1 cellular context compared by ENCODE assay signal in the genomic region with DNA sequence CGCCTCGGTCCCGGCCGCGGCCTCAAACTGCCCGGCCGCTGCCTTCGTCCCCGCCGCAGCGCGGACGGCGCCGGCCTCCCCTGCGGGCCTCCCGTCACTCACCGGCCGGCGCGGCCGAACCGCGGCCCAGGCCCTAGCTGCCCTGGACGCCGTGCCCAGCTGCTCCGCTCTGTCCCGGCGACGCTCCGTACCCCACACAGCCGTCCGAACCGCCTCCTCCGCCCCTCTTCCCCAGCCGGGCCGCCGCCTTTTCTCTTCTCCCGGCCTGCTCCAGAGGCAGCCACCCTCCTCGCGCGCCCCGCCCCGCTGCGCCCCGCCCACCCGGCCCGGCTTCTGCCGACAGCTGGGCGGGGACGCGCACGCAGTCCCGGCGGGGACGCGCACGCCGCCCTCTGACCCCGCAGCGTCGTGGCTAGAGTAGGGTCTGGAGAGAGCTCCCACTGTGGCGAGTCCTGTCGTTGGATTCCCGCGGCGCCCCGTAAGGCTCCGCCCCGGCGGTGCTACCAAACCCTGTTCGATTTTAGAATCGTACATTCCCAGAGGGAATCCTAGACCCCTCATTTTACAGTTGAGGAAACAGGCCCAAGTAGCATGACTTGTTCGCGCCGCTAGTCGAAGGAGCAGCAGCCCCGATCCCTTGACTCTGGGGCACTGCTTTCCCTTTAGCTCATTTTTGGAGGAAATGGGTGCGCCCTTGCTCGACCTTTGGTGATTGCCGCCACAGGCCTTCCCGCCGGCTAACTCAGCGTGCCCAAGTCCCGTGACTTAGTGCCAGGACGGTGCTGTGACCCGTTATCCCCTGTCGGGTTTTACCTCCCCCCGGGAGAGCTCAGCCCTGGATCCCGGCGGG.
TF ChIP-seq lines count a peak whose summit lies in the region.

A gene with protein sequence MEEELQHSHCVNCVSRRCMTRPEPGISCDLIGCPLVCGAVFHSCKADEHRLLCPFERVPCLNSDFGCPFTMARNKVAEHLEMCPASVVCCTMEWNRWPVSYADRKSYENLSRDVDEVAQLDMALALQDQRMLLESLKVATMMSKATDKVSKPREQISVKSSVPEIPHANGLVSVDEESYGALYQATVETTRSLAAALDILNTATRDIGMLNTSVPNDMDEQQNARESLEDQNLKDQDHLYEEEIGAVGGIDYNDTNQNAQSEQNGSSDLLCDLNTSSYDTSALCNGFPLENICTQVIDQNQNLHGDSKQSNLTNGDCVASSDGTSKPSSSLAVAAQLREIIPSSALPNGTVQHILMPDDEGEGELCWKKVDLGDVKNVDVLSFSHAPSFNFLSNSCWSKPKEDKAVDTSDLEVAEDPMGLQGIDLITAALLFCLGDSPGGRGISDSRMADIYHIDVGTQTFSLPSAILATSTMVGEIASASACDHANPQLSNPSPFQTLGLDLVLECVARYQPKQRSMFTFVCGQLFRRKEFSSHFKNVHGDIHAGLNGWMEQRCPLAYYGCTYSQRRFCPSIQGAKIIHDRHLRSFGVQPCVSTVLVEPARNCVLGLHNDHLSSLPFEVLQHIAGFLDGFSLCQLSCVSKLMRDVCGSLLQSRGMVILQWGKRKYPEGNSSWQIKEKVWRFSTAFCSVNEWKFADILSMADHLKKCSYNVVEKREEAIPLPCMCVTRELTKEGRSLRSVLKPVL (minus strand): TSS at position 295 of the 850 bp plus-strand sequence. CDS start 8,390 bp downstream, outside the sequence.

TF ChIP-seq in K562, 482 proteins besides CTCF, POLR2A, EP300 and RAD21 (continued from another document and continues in another):
- TF ChIP-seq, protein P1, sequence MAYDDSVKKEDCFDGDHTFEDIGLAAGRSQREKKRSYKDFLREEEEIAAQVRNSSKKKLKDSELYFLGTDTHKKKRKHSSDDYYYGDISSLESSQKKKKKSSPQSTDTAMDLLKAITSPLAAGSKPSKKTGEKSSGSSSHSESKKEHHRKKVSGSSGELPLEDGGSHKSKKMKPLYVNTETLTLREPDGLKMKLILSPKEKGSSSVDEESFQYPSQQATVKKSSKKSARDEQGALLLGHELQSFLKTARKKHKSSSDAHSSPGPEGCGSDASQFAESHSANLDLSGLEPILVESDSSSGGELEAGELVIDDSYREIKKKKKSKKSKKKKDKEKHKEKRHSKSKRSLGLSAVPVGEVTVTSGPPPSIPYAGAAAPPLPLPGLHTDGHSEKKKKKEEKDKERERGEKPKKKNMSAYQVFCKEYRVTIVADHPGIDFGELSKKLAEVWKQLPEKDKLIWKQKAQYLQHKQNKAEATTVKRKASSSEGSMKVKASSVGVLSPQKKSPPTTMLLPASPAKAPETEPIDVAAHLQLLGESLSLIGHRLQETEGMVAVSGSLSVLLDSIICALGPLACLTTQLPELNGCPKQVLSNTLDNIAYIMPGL (CRISPR knock-in tag; IDR thresholded peaks at IDR 0.05): peak; percentile 62; the same call in 1 of the 2 replicates
- TF ChIP-seq NFYB (IDR thresholded peaks at IDR 0.05; ENCODE audit: extremely low read depth, insufficient read length): no peak
- no peak for TF ChIP-seq KLF16 (IDR thresholded peaks at IDR 0.05)
- no peak for TF ChIP-seq KAT7 (CRISPR knock-in tag; IDR thresholded peaks at IDR 0.05; ENCODE audit: borderline replicate concordance)
- TF ChIP-seq CSDE1 (IDR thresholded peaks at IDR 0.05): no peak
- TF ChIP-seq RBM14 (IDR thresholded peaks at IDR 0.05; ENCODE audit: borderline replicate concordance, insufficient read depth, low read depth, low read length): no peak
- TF ChIP-seq SMARCE1 (IDR thresholded peaks at IDR 0.05): no peak
- 0 out of 2 replicates have a peak, but pooled peaks have one; percentile 65 for TF ChIP-seq DNMT1 (IDR thresholded peaks at IDR 0.05)
- TF ChIP-seq ZNF263 (CRISPR knock-in tag; IDR thresholded peaks at IDR 0.05; ENCODE audit: borderline replicate concordance): no peak; the same call in 1 of the 2 replicates
- TF ChIP-seq, protein P2, sequence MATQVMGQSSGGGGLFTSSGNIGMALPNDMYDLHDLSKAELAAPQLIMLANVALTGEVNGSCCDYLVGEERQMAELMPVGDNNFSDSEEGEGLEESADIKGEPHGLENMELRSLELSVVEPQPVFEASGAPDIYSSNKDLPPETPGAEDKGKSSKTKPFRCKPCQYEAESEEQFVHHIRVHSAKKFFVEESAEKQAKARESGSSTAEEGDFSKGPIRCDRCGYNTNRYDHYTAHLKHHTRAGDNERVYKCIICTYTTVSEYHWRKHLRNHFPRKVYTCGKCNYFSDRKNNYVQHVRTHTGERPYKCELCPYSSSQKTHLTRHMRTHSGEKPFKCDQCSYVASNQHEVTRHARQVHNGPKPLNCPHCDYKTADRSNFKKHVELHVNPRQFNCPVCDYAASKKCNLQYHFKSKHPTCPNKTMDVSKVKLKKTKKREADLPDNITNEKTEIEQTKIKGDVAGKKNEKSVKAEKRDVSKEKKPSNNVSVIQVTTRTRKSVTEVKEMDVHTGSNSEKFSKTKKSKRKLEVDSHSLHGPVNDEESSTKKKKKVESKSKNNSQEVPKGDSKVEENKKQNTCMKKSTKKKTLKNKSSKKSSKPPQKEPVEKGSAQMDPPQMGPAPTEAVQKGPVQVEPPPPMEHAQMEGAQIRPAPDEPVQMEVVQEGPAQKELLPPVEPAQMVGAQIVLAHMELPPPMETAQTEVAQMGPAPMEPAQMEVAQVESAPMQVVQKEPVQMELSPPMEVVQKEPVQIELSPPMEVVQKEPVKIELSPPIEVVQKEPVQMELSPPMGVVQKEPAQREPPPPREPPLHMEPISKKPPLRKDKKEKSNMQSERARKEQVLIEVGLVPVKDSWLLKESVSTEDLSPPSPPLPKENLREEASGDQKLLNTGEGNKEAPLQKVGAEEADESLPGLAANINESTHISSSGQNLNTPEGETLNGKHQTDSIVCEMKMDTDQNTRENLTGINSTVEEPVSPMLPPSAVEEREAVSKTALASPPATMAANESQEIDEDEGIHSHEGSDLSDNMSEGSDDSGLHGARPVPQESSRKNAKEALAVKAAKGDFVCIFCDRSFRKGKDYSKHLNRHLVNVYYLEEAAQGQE (CRISPR knock-in tag; IDR thresholded peaks at IDR 0.05; ENCODE audit: low read depth): no peak
- TF ChIP-seq GATAD2A (IDR thresholded peaks at IDR 0.05): no peak
- TF ChIP-seq TAL1 (IDR thresholded peaks at IDR 0.05): no peak
- TF ChIP-seq, protein P3, sequence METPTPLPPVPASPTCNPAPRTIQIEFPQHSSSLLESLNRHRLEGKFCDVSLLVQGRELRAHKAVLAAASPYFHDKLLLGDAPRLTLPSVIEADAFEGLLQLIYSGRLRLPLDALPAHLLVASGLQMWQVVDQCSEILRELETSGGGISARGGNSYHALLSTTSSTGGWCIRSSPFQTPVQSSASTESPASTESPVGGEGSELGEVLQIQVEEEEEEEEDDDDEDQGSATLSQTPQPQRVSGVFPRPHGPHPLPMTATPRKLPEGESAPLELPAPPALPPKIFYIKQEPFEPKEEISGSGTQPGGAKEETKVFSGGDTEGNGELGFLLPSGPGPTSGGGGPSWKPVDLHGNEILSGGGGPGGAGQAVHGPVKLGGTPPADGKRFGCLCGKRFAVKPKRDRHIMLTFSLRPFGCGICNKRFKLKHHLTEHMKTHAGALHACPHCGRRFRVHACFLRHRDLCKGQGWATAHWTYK (CRISPR knock-in tag; IDR thresholded peaks at IDR 0.05): no peak
- TF ChIP-seq FOXJ2 (tag; IDR thresholded peaks at IDR 0.05): no peak
- no peak; the same call in 1 of the 2 replicates for TF ChIP-seq ATF1 (CRISPR knock-in tag; IDR thresholded peaks at IDR 0.05)
- peak; percentile 78 for TF ChIP-seq ATF1 (tag; IDR thresholded peaks at IDR 0.05)
- TF ChIP-seq, protein P4, sequence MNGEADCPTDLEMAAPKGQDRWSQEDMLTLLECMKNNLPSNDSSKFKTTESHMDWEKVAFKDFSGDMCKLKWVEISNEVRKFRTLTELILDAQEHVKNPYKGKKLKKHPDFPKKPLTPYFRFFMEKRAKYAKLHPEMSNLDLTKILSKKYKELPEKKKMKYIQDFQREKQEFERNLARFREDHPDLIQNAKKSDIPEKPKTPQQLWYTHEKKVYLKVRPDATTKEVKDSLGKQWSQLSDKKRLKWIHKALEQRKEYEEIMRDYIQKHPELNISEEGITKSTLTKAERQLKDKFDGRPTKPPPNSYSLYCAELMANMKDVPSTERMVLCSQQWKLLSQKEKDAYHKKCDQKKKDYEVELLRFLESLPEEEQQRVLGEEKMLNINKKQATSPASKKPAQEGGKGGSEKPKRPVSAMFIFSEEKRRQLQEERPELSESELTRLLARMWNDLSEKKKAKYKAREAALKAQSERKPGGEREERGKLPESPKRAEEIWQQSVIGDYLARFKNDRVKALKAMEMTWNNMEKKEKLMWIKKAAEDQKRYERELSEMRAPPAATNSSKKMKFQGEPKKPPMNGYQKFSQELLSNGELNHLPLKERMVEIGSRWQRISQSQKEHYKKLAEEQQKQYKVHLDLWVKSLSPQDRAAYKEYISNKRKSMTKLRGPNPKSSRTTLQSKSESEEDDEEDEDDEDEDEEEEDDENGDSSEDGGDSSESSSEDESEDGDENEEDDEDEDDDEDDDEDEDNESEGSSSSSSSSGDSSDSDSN (IDR thresholded peaks at IDR 0.05; ENCODE audit: borderline replicate concordance in 1 of 2, low read depth in 2 of 2, low read length in 2 of 2): peak; percentile 73 to 89; a peak in 3 of 4 replicates
- 0 out of 2 replicates have a peak, but pooled peaks have one; percentile 72 for TF ChIP-seq ZNF124 (CRISPR knock-in tag; IDR thresholded peaks at IDR 0.05)
- no peak for TF ChIP-seq SP2 (IDR thresholded peaks at IDR 0.05; ENCODE audit: extremely low read depth, low read depth, low read length, poor library complexity, severe bottlenecking)
- TF ChIP-seq ZNF24 (IDR thresholded peaks at IDR 0.05): no peak; the same call in 1 of the 2 replicates
- TF ChIP-seq SMARCA4 (IDR thresholded peaks at IDR 0.05): no peak; the same call in 1 of the 2 replicates
- TF ChIP-seq SMARCB1 (IDR thresholded peaks at IDR 0.05; ENCODE audit: insufficient read length, low read depth): no peak
- no peak for TF ChIP-seq C11orf30 (IDR thresholded peaks at IDR 0.05; ENCODE audit: low read depth)
- peak; percentile 37; the same call in 1 of the 2 replicates for TF ChIP-seq ETV1 (tag; conservative IDR thresholded peaks at IDR 0.05; ENCODE audit: low read depth)
- TF ChIP-seq, protein P5, sequence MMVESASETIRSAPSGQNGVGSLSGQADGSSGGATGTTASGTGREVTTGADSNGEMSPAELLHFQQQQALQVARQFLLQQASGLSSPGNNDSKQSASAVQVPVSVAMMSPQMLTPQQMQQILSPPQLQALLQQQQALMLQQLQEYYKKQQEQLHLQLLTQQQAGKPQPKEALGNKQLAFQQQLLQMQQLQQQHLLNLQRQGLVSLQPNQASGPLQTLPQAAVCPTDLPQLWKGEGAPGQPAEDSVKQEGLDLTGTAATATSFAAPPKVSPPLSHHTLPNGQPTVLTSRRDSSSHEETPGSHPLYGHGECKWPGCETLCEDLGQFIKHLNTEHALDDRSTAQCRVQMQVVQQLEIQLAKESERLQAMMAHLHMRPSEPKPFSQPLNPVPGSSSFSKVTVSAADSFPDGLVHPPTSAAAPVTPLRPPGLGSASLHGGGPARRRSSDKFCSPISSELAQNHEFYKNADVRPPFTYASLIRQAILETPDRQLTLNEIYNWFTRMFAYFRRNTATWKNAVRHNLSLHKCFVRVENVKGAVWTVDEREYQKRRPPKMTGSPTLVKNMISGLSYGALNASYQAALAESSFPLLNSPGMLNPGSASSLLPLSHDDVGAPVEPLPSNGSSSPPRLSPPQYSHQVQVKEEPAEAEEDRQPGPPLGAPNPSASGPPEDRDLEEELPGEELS (CRISPR knock-in tag; IDR thresholded peaks at IDR 0.05; ENCODE audit: borderline replicate concordance): 0 out of 2 replicates have a peak, but pooled peaks have one; percentile 82
- TF ChIP-seq MCM7 (IDR thresholded peaks at IDR 0.05): no peak
- TF ChIP-seq NFE2L1 (tag; IDR thresholded peaks at IDR 0.05; ENCODE audit: borderline replicate concordance, low read depth): no peak
- TF ChIP-seq POLR3G (IDR thresholded peaks at IDR 0.05; ENCODE audit: extremely low read depth, insufficient read length, insufficient replicate concordance): no peak
- TF ChIP-seq, protein P6, sequence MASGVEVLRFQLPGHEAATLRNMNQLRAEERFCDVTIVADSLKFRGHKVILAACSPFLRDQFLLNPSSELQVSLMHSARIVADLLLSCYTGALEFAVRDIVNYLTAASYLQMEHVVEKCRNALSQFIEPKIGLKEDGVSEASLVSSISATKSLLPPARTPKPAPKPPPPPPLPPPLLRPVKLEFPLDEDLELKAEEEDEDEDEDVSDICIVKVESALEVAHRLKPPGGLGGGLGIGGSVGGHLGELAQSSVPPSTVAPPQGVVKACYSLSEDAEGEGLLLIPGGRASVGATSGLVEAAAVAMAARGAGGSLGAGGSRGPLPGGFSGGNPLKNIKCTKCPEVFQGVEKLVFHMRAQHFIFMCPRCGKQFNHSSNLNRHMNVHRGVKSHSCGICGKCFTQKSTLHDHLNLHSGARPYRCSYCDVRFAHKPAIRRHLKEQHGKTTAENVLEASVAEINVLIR (CRISPR knock-in tag; IDR thresholded peaks at IDR 0.05): no peak
- TF ChIP-seq NFXL1 (CRISPR knock-in tag; IDR thresholded peaks at IDR 0.05): no peak
- TF ChIP-seq, protein P7, sequence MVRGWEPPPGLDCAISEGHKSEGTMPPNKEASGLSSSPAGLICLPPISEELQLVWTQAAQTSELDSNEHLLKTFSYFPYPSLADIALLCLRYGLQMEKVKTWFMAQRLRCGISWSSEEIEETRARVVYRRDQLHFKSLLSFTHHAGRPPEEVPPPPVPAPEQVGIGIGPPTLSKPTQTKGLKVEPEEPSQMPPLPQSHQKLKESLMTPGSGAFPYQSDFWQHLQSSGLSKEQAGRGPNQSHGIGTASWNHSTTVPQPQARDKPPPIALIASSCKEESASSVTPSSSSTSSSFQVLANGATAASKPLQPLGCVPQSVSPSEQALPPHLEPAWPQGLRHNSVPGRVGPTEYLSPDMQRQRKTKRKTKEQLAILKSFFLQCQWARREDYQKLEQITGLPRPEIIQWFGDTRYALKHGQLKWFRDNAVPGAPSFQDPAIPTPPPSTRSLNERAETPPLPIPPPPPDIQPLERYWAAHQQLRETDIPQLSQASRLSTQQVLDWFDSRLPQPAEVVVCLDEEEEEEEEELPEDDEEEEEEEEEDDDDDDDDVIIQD (CRISPR knock-in tag; IDR thresholded peaks at IDR 0.05): no peak
- TF ChIP-seq CBX1 (IDR thresholded peaks at IDR 0.05; ENCODE audit: low read depth): no peak; the same call in 1 of the 2 replicates
- no peak for TF ChIP-seq ZNF253 (CRISPR knock-in tag; conservative IDR thresholded peaks at IDR 0.05)
- no peak for TF ChIP-seq KDM4B (IDR thresholded peaks at IDR 0.05; ENCODE audit: borderline replicate concordance in 2 of 2, low read depth in 1 of 2)
- no peak for TF ChIP-seq SNRNP70 (optimal IDR thresholded peaks at IDR 0.05; ENCODE audit: low read depth, low read length)
- TF ChIP-seq CBX8 (IDR thresholded peaks at IDR 0.05; ENCODE audit: borderline replicate concordance, extremely low read depth, low read depth, low read length, poor library complexity, severe bottlenecking): no peak
- no peak for TF ChIP-seq SLC30A9 (CRISPR knock-in tag; IDR thresholded peaks at IDR 0.05)
- no peak for TF ChIP-seq NCOA2 (IDR thresholded peaks at IDR 0.05; ENCODE audit: partially characterized antibody in 2 of 2)
- TF ChIP-seq ZNF165 (CRISPR knock-in tag; IDR thresholded peaks at IDR 0.05; ENCODE audit: borderline replicate concordance): peak; percentile 82; the same call in 1 of the 2 replicates
- TF ChIP-seq CEBPB (tag; IDR thresholded peaks at IDR 0.05): no peak
- TF ChIP-seq DMBX1 (CRISPR knock-in tag; IDR thresholded peaks at IDR 0.05; ENCODE audit: borderline replicate concordance): no peak; the same call in 1 of the 2 replicates
